ENCODE assay signal across 1 cellular context in the genomic region with DNA sequence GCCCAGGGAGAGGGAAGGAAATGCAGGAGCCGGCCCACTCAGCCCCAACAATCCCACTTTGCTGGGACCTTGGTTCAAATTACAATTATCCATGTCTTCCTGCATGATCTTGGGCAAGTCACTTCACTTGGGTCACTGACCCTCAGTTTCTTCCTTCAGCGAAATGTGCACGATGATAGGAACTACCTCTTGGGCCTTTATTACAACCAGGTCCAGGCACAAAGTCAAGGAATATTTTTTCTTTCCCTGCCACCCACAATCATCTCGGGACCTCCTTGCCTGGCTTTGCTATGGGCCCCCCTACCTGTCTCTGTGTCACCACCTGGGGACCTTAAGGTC.
TF ChIP-seq lines count a peak whose summit lies in the region.

No MANE protein-coding gene starts in this region.

TF ChIP-seq in K562, 482 proteins besides CTCF, POLR2A, EP300 and RAD21:
- no peak for TF ChIP-seq SAP30 (IDR thresholded peaks at IDR 0.05; ENCODE audit: borderline replicate concordance, insufficient read depth, low read depth, low read length, poor library complexity, severe bottlenecking)
- TF ChIP-seq SMAD1 (IDR thresholded peaks at IDR 0.05; ENCODE audit: low read depth, low read length, partially characterized antibody), result no peak
- TF ChIP-seq XRCC5 (IDR thresholded peaks at IDR 0.05; ENCODE audit: low read depth, low read length), result no peak
- TF ChIP-seq, protein P1, sequence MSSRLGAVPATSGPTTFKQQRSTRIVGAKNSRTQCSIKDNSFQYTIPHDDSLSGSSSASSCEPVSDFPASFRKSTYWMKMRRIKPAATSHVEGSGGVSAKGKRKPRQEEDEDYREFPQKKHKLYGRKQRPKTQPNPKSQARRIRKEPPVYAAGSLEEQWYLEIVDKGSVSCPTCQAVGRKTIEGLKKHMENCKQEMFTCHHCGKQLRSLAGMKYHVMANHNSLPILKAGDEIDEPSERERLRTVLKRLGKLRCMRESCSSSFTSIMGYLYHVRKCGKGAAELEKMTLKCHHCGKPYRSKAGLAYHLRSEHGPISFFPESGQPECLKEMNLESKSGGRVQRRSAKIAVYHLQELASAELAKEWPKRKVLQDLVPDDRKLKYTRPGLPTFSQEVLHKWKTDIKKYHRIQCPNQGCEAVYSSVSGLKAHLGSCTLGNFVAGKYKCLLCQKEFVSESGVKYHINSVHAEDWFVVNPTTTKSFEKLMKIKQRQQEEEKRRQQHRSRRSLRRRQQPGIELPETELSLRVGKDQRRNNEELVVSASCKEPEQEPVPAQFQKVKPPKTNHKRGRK (tag; IDR thresholded peaks at IDR 0.05), result no peak
- TF ChIP-seq ZNF124 (CRISPR knock-in tag; IDR thresholded peaks at IDR 0.05), result no peak
- TF ChIP-seq PML (IDR thresholded peaks at IDR 0.05; ENCODE audit: low read length), result no peak
- TF ChIP-seq, protein P2, sequence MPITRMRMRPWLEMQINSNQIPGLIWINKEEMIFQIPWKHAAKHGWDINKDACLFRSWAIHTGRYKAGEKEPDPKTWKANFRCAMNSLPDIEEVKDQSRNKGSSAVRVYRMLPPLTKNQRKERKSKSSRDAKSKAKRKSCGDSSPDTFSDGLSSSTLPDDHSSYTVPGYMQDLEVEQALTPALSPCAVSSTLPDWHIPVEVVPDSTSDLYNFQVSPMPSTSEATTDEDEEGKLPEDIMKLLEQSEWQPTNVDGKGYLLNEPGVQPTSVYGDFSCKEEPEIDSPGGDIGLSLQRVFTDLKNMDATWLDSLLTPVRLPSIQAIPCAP (CRISPR knock-in tag; IDR thresholded peaks at IDR 0.05; ENCODE audit: borderline replicate concordance), result no peak
- TF ChIP-seq SREBF2 (CRISPR knock-in tag; IDR thresholded peaks at IDR 0.05), result no peak
- TF ChIP-seq, protein P3, sequence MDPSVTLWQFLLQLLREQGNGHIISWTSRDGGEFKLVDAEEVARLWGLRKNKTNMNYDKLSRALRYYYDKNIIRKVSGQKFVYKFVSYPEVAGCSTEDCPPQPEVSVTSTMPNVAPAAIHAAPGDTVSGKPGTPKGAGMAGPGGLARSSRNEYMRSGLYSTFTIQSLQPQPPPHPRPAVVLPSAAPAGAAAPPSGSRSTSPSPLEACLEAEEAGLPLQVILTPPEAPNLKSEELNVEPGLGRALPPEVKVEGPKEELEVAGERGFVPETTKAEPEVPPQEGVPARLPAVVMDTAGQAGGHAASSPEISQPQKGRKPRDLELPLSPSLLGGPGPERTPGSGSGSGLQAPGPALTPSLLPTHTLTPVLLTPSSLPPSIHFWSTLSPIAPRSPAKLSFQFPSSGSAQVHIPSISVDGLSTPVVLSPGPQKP (CRISPR knock-in tag; IDR thresholded peaks at IDR 0.05), result no peak
- no peak for TF ChIP-seq HNRNPLL (IDR thresholded peaks at IDR 0.05; ENCODE audit: low read depth, low read length, poor library complexity, severe bottlenecking)
- TF ChIP-seq, protein P4, sequence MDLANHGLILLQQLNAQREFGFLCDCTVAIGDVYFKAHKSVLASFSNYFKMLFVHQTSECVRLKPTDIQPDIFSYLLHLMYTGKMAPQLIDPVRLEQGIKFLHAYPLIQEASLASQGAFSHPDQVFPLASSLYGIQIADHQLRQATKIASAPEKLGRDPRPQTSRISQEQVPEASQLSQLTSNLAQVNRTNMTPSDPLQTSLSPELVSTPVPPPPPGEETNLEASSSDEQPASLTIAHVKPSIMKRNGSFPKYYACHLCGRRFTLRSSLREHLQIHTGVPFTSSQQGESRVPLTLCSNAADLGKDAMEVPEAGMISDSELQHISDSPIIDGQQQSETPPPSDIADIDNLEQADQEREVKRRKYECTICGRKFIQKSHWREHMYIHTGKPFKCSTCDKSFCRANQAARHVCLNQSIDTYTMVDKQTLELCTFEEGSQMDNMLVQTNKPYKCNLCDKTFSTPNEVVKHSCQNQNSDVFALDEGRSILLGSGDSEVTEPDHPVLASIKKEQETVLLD (IDR thresholded peaks at IDR 0.05), result no peak
- no peak for TF ChIP-seq TAF7 (tag; IDR thresholded peaks at IDR 0.05)
- TF ChIP-seq, protein P5, sequence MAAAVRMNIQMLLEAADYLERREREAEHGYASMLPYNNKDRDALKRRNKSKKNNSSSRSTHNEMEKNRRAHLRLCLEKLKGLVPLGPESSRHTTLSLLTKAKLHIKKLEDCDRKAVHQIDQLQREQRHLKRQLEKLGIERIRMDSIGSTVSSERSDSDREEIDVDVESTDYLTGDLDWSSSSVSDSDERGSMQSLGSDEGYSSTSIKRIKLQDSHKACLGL (CRISPR knock-in tag; IDR thresholded peaks at IDR 0.05; ENCODE audit: borderline replicate concordance, poor library complexity, severe bottlenecking), result no peak
- TF ChIP-seq TGIF2 (CRISPR knock-in tag; IDR thresholded peaks at IDR 0.05), result no peak
- no peak for TF ChIP-seq DACH1 (IDR thresholded peaks at IDR 0.05; ENCODE audit: partially characterized antibody)
- TF ChIP-seq ZNF24 (IDR thresholded peaks at IDR 0.05), result no peak
- no peak for TF ChIP-seq FOXP1 (CRISPR knock-in tag; IDR thresholded peaks at IDR 0.05)
- no peak for TF ChIP-seq CEBPG (CRISPR knock-in tag; IDR thresholded peaks at IDR 0.05)
- no peak for TF ChIP-seq CEBPG (tag; conservative IDR thresholded peaks at IDR 0.05 in 1 of 2, IDR thresholded peaks at IDR 0.05 in 1 of 2)
- no peak for TF ChIP-seq SREBF1 (IDR thresholded peaks at IDR 0.05; ENCODE audit: borderline replicate concordance, low read depth, low read length)
